21 cellular contexts compared by ENCODE assay signal in the genomic region with DNA sequence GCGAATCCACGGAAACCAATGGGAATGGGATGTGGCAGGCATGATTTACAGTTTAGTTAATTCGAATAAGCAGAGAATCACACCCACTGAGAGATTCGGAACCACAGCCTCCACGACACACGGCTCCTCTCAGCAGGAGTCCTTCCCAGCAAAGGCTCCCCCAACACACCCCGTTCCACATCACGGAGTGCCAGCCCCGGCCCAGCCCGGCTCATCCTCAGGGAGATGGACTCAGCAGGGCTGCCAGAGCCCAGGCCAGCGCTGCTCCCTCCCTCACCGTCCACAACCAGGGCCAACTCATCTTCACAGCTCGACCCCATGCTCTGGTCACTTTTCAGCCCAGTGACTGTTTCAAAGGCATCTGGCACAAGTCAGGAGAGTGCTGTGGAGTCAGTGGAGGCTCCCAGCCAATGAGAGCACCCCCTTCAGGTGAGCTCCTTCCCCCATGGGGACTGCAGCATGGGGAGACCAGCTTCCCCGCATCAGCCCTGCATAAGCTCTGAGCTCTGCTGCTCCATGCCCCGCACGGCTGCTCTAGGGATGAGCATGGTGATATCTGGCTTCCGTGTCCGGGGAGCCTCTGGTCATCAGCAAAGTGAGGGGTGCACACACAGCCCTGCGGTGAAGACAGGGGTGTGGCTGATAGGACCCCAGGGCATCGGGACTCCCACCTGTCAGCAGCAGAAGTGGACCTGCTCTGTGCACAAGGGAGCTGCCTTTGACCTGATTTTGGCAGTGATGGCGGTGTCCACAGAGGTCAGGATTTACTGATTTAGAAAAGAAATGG.
"Had no signal": no experiment of that assay in that cellular context is flagged by ENCODE, and none has a peak within 500 bp of the region (broad histone marks: within the 10 kb centered on the region; RNA-seq: fewer than 3 reads in every experiment).

No MANE protein-coding gene starts in this region.

- H3K4me3 Mint-ChIP-seq: memory B cell; mesothelial cell of epicardium; natural killer cell treated with Interleukin-12 subunit alpha and Interleukin-12 subunit beta and Interleukin-15 and Interleukin-18, amount 100 ng/mL, for 72 hours; type B pancreatic cell had no signal

- H3K9me3 Mint-ChIP-seq: memory B cell; mesothelial cell of epicardium; natural killer cell treated with Interleukin-12 subunit alpha and Interleukin-12 subunit beta and Interleukin-15 and Interleukin-18, amount 100 ng/mL, for 72 hours; type B pancreatic cell had no signal

- H3K4me3 ChIP-seq: coronary artery, heart left ventricle, left ventricle myocardium inferior, lower lobe of right lung, sigmoid colon, skin epidermis, suprapubic skin, thyroid gland had no signal

- H3K4me1 ChIP-seq: heart left ventricle, left ventricle myocardium inferior, lower lobe of right lung, sigmoid colon, suprapubic skin, thyroid gland had no signal

- DNase-seq: effector CD8-positive, alpha-beta T cell; hippocampal formation; left ventricle myocardium inferior; lower lobe of right lung; sigmoid colon; stimulated activated CD4-positive, alpha-beta T cell treated with anti-CD3 and anti-CD28 coated beads, Interleukin-12 subunit alpha, Interleukin-12 subunit beta, amount 100 ng/mL, for 4 hours; stimulated activated naive CD4-positive, alpha-beta T cell treated with Interleukin-2 at 50 U/mL for 16 hours; thyroid gland had no signal

- H3K9me3 ChIP-seq: lower lobe of right lung, sigmoid colon, suprapubic skin, thyroid gland had no signal

- H3K27me3 ChIP-seq: thyroid gland had no signal

- FAIRE-seq: endometrium, frontal cortex, islet of Langerhans, urothelium cell line had no signal

- H3K27ac ChIP-seq: coronary artery, heart left ventricle, left ventricle myocardium inferior, lower lobe of right lung, sigmoid colon, skin epidermis, suprapubic skin, thyroid gland had no signal

- H3K27ac Mint-ChIP-seq: memory B cell; mesothelial cell of epicardium; natural killer cell treated with Interleukin-12 subunit alpha and Interleukin-12 subunit beta and Interleukin-15 and Interleukin-18, amount 100 ng/mL, for 72 hours; type B pancreatic cell had no signal

- H3K4me1 Mint-ChIP-seq: memory B cell, mesothelial cell of epicardium had no signal

- H3K36me3 Mint-ChIP-seq: memory B cell; mesothelial cell of epicardium; natural killer cell treated with Interleukin-12 subunit alpha and Interleukin-12 subunit beta and Interleukin-15 and Interleukin-18, amount 100 ng/mL, for 72 hours; type B pancreatic cell had no signal

- H3K36me3 ChIP-seq: heart left ventricle, left ventricle myocardium inferior, lower lobe of right lung, sigmoid colon, suprapubic skin, thyroid gland had no signal

- ATAC-seq: esophagus mucosa; heart left ventricle; lower lobe of right lung; natural killer cell treated with Interleukin-12 subunit alpha and Interleukin-12 subunit beta and Interleukin-15 and Interleukin-18, amount 100 ng/mL, for 72 hours had no signal
